9 cellular contexts compared by ENCODE assay signal in genomic region chr1:22704440-22705067, GRCh38. TPM values are rescaled to one million over a fixed set of nuclear protein-coding genes. Genes with fewer than 3 reads are reported as not detected.
DNase-seq lines count a peak whose midpoint lies in the region; ATAC-seq and TF ChIP-seq lines count a peak whose summit lies in the region.
"Had no signal": no experiment of that assay in that cellular context is flagged by ENCODE, and none has a peak within 500 bp of the region (broad histone marks: within the 10 kb centered on the region; RNA-seq: fewer than 3 reads in every experiment).

No MANE protein-coding gene starts in this region.

- no peaks in the 10 kb centered on the region for H3K36me3 Mint-ChIP-seq in endothelial cell (ENCODE audit: low read depth, unreplicated experiment)

- H3K4me3 Mint-ChIP-seq in endothelial cell (ENCODE audit: unreplicated experiment): no peak overlapping the region

- no peak overlapping the region for H3K27ac Mint-ChIP-seq in endothelial cell (ENCODE audit: unreplicated experiment)

- H3K4me1 Mint-ChIP-seq in endothelial cell (ENCODE audit: unreplicated experiment): no peaks in the 10 kb centered on the region

- DNase-seq in DMS153 treated with DMSO at 0.1 percent for 48 hours (lab: John Stamatoyannopoulos, UW; ENCODE audit: unreplicated experiment) (peak; percentile 64), HK-2 (ENCODE audit: unreplicated experiment) (peak; percentile 84), NOMO-1 (lab: John Stamatoyannopoulos, UW; ENCODE audit: unreplicated experiment in 2 of 2) (peak; percentile 72 to 80), endothelial cell (ENCODE audit: low spot score) (peak; percentile 86), midbrain (lab: John Stamatoyannopoulos, UW) (peak; percentile 89)
- DNase-seq in activated CD8-positive, alpha-beta memory T cell treated with anti-CD3 and anti-CD28 coated beads for 4 hours (ENCODE audit: low read depth in 2 of 2): peak; percentile 38 to 68
- peak; percentile 62 to 69 for DNase-seq in stimulated activated CD8-positive, alpha-beta memory T cell treated with anti-CD3 and anti-CD28 coated beads, Interleukin-15, amount 100 ng/mL, for 48 hours (ENCODE audit: low read depth in 2 of 2)

- H3K9me3 Mint-ChIP-seq in endothelial cell (ENCODE audit: unreplicated experiment): no peaks in the 10 kb centered on the region

- no peak for ATAC-seq in HG02623 (IDR thresholded peaks at IDR 0.05; ENCODE audit: unreplicated experiment)

- peak; percentile 89 for TF ChIP-seq CTCF in endothelial cell (IDR thresholded peaks at IDR 0.05; ENCODE audit: unreplicated experiment)

- peaks cover 7% of the 10 kb centered on the region for H3K27me3 Mint-ChIP-seq in endothelial cell (ENCODE audit: unreplicated experiment)

RNA-seq across cellular contexts. Expression of gene EPHB2, which starts 6.1 kb away (rescaled TPM):
- 10.7 TPM for total RNA-seq in endothelial cell (ENCODE audit: unreplicated experiment)

RNA-seq across cellular contexts. Expression of gene C1QB, which starts 51.5 kb away (rescaled TPM):
- total RNA-seq in endothelial cell (ENCODE audit: unreplicated experiment): not detected
- total RNA-seq: activated CD8-positive, alpha-beta memory T cell treated with anti-CD3 and anti-CD28 coated beads for 36 hours had no signal
